2 cellular contexts compared by ENCODE assay signal in the genomic region with DNA sequence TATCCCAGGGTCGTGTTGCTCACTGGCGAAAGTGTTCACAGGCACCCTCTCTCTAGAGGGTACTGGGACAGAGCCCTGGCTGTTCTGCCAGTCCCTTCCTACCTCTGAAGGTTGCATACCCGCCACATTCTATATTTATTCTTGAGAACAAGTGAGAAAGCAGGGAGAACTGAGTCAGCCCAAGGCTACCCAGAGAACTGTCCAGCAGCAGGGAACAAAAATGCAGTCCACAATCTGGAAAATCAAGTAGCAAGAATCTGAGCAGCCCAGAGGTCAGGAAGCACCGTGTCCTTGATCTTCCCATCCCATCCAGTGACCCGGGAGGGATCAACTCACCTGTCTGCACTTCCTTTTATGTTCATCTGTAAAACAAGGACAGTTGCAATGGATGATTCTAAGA.
"Had no signal": no experiment of that assay in that cellular context is flagged by ENCODE, and none has a peak within 500 bp of the region (broad histone marks: within the 10 kb centered on the region; RNA-seq: fewer than 3 reads in every experiment).

No MANE protein-coding gene starts in this region.

- H3K4me3 ChIP-seq: GM12878 had no signal

- ATAC-seq: GM12878 had no signal

- DNase-seq: GDM1 had no signal
